In the genomic region with DNA sequence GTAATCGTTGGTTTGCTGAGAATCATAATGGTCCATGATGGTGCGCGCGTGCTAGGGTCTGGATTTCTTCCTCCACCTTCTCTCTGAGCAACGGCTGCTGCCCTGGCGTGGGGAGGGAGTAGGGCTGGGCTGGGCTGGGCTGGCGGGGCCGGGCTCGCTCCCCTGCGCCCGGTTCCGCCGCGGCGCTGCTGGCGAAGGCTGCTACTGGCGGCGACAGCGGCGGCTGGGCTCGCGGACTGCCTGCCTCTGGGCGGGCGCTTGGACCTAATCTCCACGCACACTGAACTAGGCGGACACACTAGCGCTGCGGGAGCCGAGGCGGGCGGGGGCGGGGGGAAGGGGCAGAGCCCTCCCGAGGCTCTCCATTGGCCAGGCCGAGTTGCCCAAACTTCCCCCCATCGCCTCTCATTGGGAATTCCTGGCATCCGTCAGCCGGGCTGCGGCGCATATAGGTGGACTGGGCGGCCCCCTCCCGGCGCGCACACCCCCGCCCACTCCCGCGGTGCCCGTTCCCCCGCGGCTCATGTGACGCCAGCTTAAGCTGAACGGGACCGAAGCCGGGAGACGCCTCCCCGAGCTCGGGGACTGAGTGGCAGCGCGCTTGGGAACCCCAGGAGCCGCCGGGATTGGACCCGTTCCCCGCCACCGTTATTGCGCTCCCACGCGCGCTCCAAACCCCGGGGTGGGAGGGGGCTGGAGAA, we compare ENCODE assay signal across 2 cellular contexts.
TF ChIP-seq lines count a peak whose summit lies in the region.

A gene (minus strand): TSS at position 282 of the 701 bp plus-strand sequence. CDS start 246 bp downstream, at position 36.

TF ChIP-seq in GM23338, 12 proteins besides CTCF, POLR2A, EP300 and RAD21 (continued from another document):
- TF ChIP-seq, protein P1, sequence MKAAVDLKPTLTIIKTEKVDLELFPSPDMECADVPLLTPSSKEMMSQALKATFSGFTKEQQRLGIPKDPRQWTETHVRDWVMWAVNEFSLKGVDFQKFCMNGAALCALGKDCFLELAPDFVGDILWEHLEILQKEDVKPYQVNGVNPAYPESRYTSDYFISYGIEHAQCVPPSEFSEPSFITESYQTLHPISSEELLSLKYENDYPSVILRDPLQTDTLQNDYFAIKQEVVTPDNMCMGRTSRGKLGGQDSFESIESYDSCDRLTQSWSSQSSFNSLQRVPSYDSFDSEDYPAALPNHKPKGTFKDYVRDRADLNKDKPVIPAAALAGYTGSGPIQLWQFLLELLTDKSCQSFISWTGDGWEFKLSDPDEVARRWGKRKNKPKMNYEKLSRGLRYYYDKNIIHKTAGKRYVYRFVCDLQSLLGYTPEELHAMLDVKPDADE (IDR thresholded peaks at IDR 0.05): no peak

TF ChIP-seq in K562, 482 proteins besides CTCF, POLR2A, EP300 and RAD21 (continues in another document):
- TF ChIP-seq, protein P2, sequence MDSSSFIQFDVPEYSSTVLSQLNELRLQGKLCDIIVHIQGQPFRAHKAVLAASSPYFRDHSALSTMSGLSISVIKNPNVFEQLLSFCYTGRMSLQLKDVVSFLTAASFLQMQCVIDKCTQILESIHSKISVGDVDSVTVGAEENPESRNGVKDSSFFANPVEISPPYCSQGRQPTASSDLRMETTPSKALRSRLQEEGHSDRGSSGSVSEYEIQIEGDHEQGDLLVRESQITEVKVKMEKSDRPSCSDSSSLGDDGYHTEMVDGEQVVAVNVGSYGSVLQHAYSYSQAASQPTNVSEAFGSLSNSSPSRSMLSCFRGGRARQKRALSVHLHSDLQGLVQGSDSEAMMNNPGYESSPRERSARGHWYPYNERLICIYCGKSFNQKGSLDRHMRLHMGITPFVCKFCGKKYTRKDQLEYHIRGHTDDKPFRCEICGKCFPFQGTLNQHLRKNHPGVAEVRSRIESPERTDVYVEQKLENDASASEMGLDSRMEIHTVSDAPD (CRISPR knock-in tag; IDR thresholded peaks at IDR 0.05): no peak
- TF ChIP-seq ZNF3 (CRISPR knock-in tag; IDR thresholded peaks at IDR 0.05): no peak
- no peak for TF ChIP-seq ZNF436 (CRISPR knock-in tag; IDR thresholded peaks at IDR 0.05)
- TF ChIP-seq, protein P3, sequence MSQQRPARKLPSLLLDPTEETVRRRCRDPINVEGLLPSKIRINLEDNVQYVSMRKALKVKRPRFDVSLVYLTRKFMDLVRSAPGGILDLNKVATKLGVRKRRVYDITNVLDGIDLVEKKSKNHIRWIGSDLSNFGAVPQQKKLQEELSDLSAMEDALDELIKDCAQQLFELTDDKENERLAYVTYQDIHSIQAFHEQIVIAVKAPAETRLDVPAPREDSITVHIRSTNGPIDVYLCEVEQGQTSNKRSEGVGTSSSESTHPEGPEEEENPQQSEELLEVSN (IDR thresholded peaks at IDR 0.05; ENCODE audit: borderline replicate concordance in 1 of 2, extremely low read depth in 1 of 2, insufficient read depth in 1 of 2, insufficient read length in 1 of 2, low read depth in 1 of 2, low read length in 1 of 2, poor library complexity in 1 of 2, severe bottlenecking in 1 of 2): peak in 1 of 2 experiments; percentile 65
- no peak for TF ChIP-seq THRAP3 (IDR thresholded peaks at IDR 0.05; ENCODE audit: borderline replicate concordance)
- peak; percentile 9; the same call in 1 of the 2 replicates for TF ChIP-seq ESRRA (IDR thresholded peaks at IDR 0.05; ENCODE audit: borderline replicate concordance, low read depth)
- TF ChIP-seq, protein P4, sequence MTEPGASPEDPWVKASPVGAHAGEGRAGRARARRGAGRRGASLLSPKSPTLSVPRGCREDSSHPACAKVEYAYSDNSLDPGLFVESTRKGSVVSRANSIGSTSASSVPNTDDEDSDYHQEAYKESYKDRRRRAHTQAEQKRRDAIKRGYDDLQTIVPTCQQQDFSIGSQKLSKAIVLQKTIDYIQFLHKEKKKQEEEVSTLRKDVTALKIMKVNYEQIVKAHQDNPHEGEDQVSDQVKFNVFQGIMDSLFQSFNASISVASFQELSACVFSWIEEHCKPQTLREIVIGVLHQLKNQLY (CRISPR knock-in tag; conservative IDR thresholded peaks at IDR 0.05): no peak
- peak; percentile 89 for TF ChIP-seq FOS (IDR thresholded peaks at IDR 0.05; ENCODE audit: extremely low read depth, insufficient read length)
- TF ChIP-seq SP2 (IDR thresholded peaks at IDR 0.05; ENCODE audit: extremely low read depth, low read depth, low read length, poor library complexity, severe bottlenecking): peak; percentile 68
- TF ChIP-seq, protein P5, sequence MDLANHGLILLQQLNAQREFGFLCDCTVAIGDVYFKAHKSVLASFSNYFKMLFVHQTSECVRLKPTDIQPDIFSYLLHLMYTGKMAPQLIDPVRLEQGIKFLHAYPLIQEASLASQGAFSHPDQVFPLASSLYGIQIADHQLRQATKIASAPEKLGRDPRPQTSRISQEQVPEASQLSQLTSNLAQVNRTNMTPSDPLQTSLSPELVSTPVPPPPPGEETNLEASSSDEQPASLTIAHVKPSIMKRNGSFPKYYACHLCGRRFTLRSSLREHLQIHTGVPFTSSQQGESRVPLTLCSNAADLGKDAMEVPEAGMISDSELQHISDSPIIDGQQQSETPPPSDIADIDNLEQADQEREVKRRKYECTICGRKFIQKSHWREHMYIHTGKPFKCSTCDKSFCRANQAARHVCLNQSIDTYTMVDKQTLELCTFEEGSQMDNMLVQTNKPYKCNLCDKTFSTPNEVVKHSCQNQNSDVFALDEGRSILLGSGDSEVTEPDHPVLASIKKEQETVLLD (IDR thresholded peaks at IDR 0.05): peak; percentile 78
- TF ChIP-seq, protein P6, sequence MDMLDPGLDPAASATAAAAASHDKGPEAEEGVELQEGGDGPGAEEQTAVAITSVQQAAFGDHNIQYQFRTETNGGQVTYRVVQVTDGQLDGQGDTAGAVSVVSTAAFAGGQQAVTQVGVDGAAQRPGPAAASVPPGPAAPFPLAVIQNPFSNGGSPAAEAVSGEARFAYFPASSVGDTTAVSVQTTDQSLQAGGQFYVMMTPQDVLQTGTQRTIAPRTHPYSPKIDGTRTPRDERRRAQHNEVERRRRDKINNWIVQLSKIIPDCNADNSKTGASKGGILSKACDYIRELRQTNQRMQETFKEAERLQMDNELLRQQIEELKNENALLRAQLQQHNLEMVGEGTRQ (CRISPR knock-in tag; IDR thresholded peaks at IDR 0.05): peak; percentile 72
- no peak for TF ChIP-seq HNRNPK (IDR thresholded peaks at IDR 0.05; ENCODE audit: low read depth, low read length, poor library complexity, severe bottlenecking)
- TF ChIP-seq ASH1L (IDR thresholded peaks at IDR 0.05; ENCODE audit: borderline replicate concordance, low read depth, partially characterized antibody): peak; percentile 89
- no peak for TF ChIP-seq BACH1 (tag; IDR thresholded peaks at IDR 0.05)
- TF ChIP-seq ZBTB17 (CRISPR knock-in tag; IDR thresholded peaks at IDR 0.05): no peak
- TF ChIP-seq ZC3H11A (IDR thresholded peaks at IDR 0.05; ENCODE audit: low read depth, low read length): no peak
- TF ChIP-seq ZNF507 (tag; conservative IDR thresholded peaks at IDR 0.05): no peak
- TF ChIP-seq CREM (IDR thresholded peaks at IDR 0.05; ENCODE audit: low read depth): peak; percentile 42
- no peak for TF ChIP-seq YY1 (IDR thresholded peaks at IDR 0.05; ENCODE audit: borderline replicate concordance in 1 of 3, control insufficient read depth in 1 of 3, extremely low read depth in 1 of 3, insufficient read depth in 3 of 3, insufficient read length in 1 of 3, insufficient replicate concordance in 2 of 3, low read depth in 1 of 3, low read length in 2 of 3)
- TF ChIP-seq SAFB2 (IDR thresholded peaks at IDR 0.05; ENCODE audit: borderline replicate concordance, low read depth, low read length, severe bottlenecking): no peak
- peak; percentile 79 for TF ChIP-seq TBP (optimal IDR thresholded peaks at IDR 0.05; ENCODE audit: low read depth, low read length)
- TF ChIP-seq, protein P7, sequence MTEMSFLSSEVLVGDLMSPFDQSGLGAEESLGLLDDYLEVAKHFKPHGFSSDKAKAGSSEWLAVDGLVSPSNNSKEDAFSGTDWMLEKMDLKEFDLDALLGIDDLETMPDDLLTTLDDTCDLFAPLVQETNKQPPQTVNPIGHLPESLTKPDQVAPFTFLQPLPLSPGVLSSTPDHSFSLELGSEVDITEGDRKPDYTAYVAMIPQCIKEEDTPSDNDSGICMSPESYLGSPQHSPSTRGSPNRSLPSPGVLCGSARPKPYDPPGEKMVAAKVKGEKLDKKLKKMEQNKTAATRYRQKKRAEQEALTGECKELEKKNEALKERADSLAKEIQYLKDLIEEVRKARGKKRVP (CRISPR knock-in tag; IDR thresholded peaks at IDR 0.05): no peak
- no peak for TF ChIP-seq ZNF766 (CRISPR knock-in tag; conservative IDR thresholded peaks at IDR 0.05)
- TF ChIP-seq GATAD2A (IDR thresholded peaks at IDR 0.05): 0 out of 2 replicates have a peak, but pooled peaks have one; percentile 21
- no peak for TF ChIP-seq ETV6 (IDR thresholded peaks at IDR 0.05; ENCODE audit: borderline replicate concordance in 1 of 2, low read depth in 2 of 2, low read length in 1 of 2)
- no peak for TF ChIP-seq ETV6 (CRISPR knock-in tag; IDR thresholded peaks at IDR 0.05; ENCODE audit: borderline replicate concordance)
- peak; percentile 96 for TF ChIP-seq SAFB (IDR thresholded peaks at IDR 0.05; ENCODE audit: borderline replicate concordance, low read depth, low read length)
- TF ChIP-seq ATF1 (CRISPR knock-in tag; IDR thresholded peaks at IDR 0.05): no peak
- peak; percentile 57 for TF ChIP-seq ATF1 (tag; IDR thresholded peaks at IDR 0.05)
- TF ChIP-seq RBFOX2 (IDR thresholded peaks at IDR 0.05; ENCODE audit: low read depth, low read length): peak; percentile 87
- TF ChIP-seq SRF (CRISPR knock-in tag; IDR thresholded peaks at IDR 0.05): peak in 1 of 2 experiments; percentile 30; a peak in 1 of 4 replicates
- 0 out of 2 replicates have a peak, but pooled peaks have one; percentile 20 for TF ChIP-seq DPF2 (IDR thresholded peaks at IDR 0.05)
- TF ChIP-seq CTBP1 (IDR thresholded peaks at IDR 0.05; ENCODE audit: borderline replicate concordance): peak; percentile 34; the same call in 1 of the 2 replicates
- TF ChIP-seq, protein P8, sequence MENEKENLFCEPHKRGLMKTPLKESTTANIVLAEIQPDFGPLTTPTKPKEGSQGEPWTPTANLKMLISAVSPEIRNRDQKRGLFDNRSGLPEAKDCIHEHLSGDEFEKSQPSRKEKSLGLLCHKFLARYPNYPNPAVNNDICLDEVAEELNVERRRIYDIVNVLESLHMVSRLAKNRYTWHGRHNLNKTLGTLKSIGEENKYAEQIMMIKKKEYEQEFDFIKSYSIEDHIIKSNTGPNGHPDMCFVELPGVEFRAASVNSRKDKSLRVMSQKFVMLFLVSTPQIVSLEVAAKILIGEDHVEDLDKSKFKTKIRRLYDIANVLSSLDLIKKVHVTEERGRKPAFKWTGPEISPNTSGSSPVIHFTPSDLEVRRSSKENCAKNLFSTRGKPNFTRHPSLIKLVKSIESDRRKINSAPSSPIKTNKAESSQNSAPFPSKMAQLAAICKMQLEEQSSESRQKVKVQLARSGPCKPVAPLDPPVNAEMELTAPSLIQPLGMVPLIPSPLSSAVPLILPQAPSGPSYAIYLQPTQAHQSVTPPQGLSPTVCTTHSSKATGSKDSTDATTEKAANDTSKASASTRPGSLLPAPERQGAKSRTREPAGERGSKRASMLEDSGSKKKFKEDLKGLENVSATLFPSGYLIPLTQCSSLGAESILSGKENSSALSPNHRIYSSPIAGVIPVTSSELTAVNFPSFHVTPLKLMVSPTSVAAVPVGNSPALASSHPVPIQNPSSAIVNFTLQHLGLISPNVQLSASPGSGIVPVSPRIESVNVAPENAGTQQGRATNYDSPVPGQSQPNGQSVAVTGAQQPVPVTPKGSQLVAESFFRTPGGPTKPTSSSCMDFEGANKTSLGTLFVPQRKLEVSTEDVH (IDR thresholded peaks at IDR 0.05; ENCODE audit: low read depth, partially characterized antibody): no peak
- no peak for TF ChIP-seq SMARCA4 (IDR thresholded peaks at IDR 0.05)
- TF ChIP-seq SMAD2 (IDR thresholded peaks at IDR 0.05; ENCODE audit: low read depth, low read length): no peak
- TF ChIP-seq PRMT5 (CRISPR knock-in tag; IDR thresholded peaks at IDR 0.05): no peak
- TF ChIP-seq TRIM28 (IDR thresholded peaks at IDR 0.05): no peak
- peak; percentile 55 for TF ChIP-seq HNRNPLL (IDR thresholded peaks at IDR 0.05; ENCODE audit: low read depth, low read length, poor library complexity, severe bottlenecking)
- TF ChIP-seq TAF9B (IDR thresholded peaks at IDR 0.05; ENCODE audit: partially characterized antibody): peak; percentile 14
- no peak for TF ChIP-seq NCOR1 (IDR thresholded peaks at IDR 0.05)
- TF ChIP-seq MBD2 (IDR thresholded peaks at IDR 0.05; ENCODE audit: borderline replicate concordance, low read depth): peak; percentile 91
- TF ChIP-seq NCOA2 (IDR thresholded peaks at IDR 0.05; ENCODE audit: partially characterized antibody in 2 of 2): no peak
- TF ChIP-seq MAFF (IDR thresholded peaks at IDR 0.05; ENCODE audit: low read length): no peak
- TF ChIP-seq, protein P9, sequence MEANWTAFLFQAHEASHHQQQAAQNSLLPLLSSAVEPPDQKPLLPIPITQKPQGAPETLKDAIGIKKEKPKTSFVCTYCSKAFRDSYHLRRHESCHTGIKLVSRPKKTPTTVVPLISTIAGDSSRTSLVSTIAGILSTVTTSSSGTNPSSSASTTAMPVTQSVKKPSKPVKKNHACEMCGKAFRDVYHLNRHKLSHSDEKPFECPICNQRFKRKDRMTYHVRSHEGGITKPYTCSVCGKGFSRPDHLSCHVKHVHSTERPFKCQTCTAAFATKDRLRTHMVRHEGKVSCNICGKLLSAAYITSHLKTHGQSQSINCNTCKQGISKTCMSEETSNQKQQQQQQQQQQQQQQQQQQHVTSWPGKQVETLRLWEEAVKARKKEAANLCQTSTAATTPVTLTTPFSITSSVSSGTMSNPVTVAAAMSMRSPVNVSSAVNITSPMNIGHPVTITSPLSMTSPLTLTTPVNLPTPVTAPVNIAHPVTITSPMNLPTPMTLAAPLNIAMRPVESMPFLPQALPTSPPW (CRISPR knock-in tag; IDR thresholded peaks at IDR 0.05): peak; percentile 99
- no peak for TF ChIP-seq MCM7 (IDR thresholded peaks at IDR 0.05)
- TF ChIP-seq, protein P10, sequence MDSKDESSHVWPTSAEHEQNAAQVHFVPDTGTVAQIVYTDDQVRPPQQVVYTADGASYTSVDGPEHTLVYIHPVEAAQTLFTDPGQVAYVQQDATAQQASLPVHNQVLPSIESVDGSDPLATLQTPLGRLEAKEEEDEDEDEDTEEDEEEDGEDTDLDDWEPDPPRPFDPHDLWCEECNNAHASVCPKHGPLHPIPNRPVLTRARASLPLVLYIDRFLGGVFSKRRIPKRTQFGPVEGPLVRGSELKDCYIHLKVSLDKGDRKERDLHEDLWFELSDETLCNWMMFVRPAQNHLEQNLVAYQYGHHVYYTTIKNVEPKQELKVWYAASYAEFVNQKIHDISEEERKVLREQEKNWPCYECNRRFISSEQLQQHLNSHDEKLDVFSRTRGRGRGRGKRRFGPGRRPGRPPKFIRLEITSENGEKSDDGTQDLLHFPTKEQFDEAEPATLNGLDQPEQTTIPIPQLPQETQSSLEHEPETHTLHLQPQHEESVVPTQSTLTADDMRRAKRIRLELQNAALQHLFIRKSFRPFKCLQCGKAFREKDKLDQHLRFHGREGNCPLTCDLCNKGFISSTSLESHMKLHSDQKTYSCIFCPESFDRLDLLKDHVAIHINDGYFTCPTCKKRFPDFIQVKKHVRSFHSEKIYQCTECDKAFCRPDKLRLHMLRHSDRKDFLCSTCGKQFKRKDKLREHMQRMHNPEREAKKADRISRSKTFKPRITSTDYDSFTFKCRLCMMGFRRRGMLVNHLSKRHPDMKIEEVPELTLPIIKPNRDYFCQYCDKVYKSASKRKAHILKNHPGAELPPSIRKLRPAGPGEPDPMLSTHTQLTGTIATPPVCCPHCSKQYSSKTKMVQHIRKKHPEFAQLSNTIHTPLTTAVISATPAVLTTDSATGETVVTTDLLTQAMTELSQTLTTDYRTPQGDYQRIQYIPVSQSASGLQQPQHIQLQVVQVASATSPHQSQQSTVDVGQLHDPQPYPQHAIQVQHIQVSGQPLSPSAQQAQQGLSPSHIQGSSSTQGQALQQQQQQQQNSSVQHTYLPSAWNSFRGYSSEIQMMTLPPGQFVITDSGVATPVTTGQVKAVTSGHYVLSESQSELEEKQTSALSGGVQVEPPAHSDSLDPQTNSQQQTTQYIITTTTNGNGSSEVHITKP (IDR thresholded peaks at IDR 0.05; ENCODE audit: partially characterized antibody): peak; percentile 37
- TF ChIP-seq HOXB6 (CRISPR knock-in tag; IDR thresholded peaks at IDR 0.05; ENCODE audit: borderline replicate concordance): no peak
